ENCODE assay signal across 8 cellular contexts in the genomic region with DNA sequence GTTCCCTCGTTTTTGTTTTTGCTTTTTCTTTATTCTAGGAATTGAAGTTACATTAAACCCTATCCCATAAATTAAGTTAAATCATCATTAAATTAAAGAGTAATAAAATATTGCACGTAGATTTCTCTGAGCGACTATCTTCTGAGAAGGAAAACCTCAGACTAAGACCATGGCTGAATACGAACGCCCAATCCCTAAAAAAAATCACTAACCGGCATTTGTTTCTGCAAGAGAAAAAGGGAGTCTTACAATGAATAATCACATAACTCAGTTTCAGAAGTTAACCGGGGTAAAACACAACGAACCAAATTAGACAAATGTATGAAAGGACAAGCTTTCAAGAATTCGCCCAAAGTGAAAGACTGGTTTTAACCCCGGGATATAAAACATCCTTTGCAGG. TPM values are rescaled to one million over a fixed set of nuclear protein-coding genes. Genes with fewer than 3 reads are reported as not detected.
DNase-seq lines count a peak whose midpoint lies in the region; ATAC-seq and TF ChIP-seq lines count a peak whose summit lies in the region.

No MANE protein-coding gene starts in this region.

- intact Hi-C loops in ascending aorta (cut with DNase I) = loop anchor here (5.0 to 10.0 kb wide), 2 partner anchors 211 to 636 kb away; partner anchors contain the start of genes NSUN4 and TESK2

- H3K27ac ChIP-seq in ascending aorta (peak overlapping the region; percentile 90 to 97), mesenchymal stem cell (ENCODE audit: low read length, poor library complexity, severe bottlenecking) (no peak overlapping the region)

- no peak overlapping the region for H3K14ac ChIP-seq in mesenchymal stem cell (ENCODE audit: low read length in 2 of 2)

- H3K27me3 ChIP-seq in HAP-1 (ENCODE audit: low read depth) = no peaks in the 10 kb centered on the region
- H3K27me3 ChIP-seq in ascending aorta = no peaks in the 10 kb centered on the region
- peaks cover 0 to 4% of the 10 kb centered on the region in 2 experiments for H3K27me3 ChIP-seq in mesenchymal stem cell (ENCODE audit: control insufficient read depth in 1 of 2, insufficient read depth in 1 of 2, low read length in 2 of 2)

- no peak overlapping the region for H2BK120ac ChIP-seq in mesenchymal stem cell (ENCODE audit: low read depth, low read length)

- in situ Hi-C loops in HAP-1 (cut with MboI; ENCODE audit: low sequenced_read_pairs) = no loop called here

- H2BK15ac ChIP-seq in mesenchymal stem cell (ENCODE audit: low read depth, poor library complexity, severe bottlenecking) = no peak overlapping the region

- H3K4ac ChIP-seq in mesenchymal stem cell (ENCODE audit: low read depth in 1 of 2, low read length in 2 of 2) = no peak overlapping the region

- WGBS in mesenchymal stem cell = 2% methylated on average over 7 of the region's 10 CpGs

- H2AFZ ChIP-seq in mesenchymal stem cell (ENCODE audit: low read depth, low read length) = no peak overlapping the region

- H3K9me3 ChIP-seq in HAP-1 (no peaks in the 10 kb centered on the region), ascending aorta (no peaks in the 10 kb centered on the region), mesenchymal stem cell (ENCODE audit: control insufficient read depth, low read length) (no peaks in the 10 kb centered on the region)

- ATAC-seq in HG03520 (IDR thresholded peaks at IDR 0.05; ENCODE audit: unreplicated experiment) = no peak

- H3K4me2 ChIP-seq in mesenchymal stem cell (ENCODE audit: low read length, poor library complexity, severe bottlenecking) = peak overlapping the region; percentile 28

- peak overlapping the region; percentile 99 for H3K9ac ChIP-seq in mesenchymal stem cell (ENCODE audit: low read length)

- H3K23ac ChIP-seq in mesenchymal stem cell (ENCODE audit: low read length in 2 of 2) = no peak overlapping the region

- no peak overlapping the region for H2BK12ac ChIP-seq in mesenchymal stem cell (ENCODE audit: low read length in 2 of 2)

- no peak overlapping the region for H2AK5ac ChIP-seq in mesenchymal stem cell (ENCODE audit: low read length, severe bottlenecking)

- DNase-seq in AG10803 (ENCODE audit: low read depth) (no peak), HAP-1 (ENCODE audit: low spot score in 2 of 2) (peak in 1 of 2 experiments; percentile 51), ascending aorta (ENCODE audit: low spot score in 2 of 2) (no peak), mesenchymal stem cell (peak; percentile 38), NOMO-1 (lab: John Stamatoyannopoulos, UW; ENCODE audit: unreplicated experiment in 2 of 2) (no peak), NOMO-1 treated with dmso at 0.1 percent for 144 hours (lab: John Stamatoyannopoulos, UW; ENCODE audit: unreplicated experiment) (no peak), A172 (ENCODE audit: low spot score) (no peak)

- H3K4me1 ChIP-seq in HAP-1 (peaks cover 8% of the 10 kb centered on the region), ascending aorta (peaks cover 5 to 16% of the 10 kb centered on the region in 2 donors), mesenchymal stem cell (ENCODE audit: control insufficient read depth, insufficient read depth, low read depth, low read length) (peaks cover 9% of the 10 kb centered on the region)

- H3K4me3 ChIP-seq in AG10803 (ENCODE audit: low read length) (peak overlapping the region; percentile 76), HAP-1 (peak overlapping the region; percentile 65), ascending aorta (peak overlapping the region; percentile 71 to 83), mesenchymal stem cell (ENCODE audit: insufficient read depth in 1 of 2, low read depth in 1 of 2, low read length in 2 of 2) (peak overlapping the region in 1 of 2 experiments; percentile 92)

- no peak overlapping the region for H3K18ac ChIP-seq in mesenchymal stem cell (ENCODE audit: low read depth in 1 of 2, low read length in 2 of 2)

- TF ChIP-seq CTCF in AG10803 (conservative IDR thresholded peaks at IDR 0.05; ENCODE audit: low read length) (no peak), ascending aorta (IDR thresholded peaks at IDR 0.05) (no peak)

- H2BK5ac ChIP-seq in mesenchymal stem cell (ENCODE audit: low read depth, low read length, poor library complexity, severe bottlenecking) = no peak overlapping the region

- H3K79me1 ChIP-seq in mesenchymal stem cell (replicated peaks; ENCODE audit: low read length, poor library complexity, severe bottlenecking) = no peaks in the 10 kb centered on the region

- H4K8ac ChIP-seq in mesenchymal stem cell (ENCODE audit: low read length) = no peak overlapping the region

- H4K91ac ChIP-seq in mesenchymal stem cell (ENCODE audit: low read length) = no peak overlapping the region

- H3K36me3 ChIP-seq in HAP-1 (replicated peaks) = no peaks in the 10 kb centered on the region
- H3K36me3 ChIP-seq in ascending aorta = no peaks in the 10 kb centered on the region
- no peaks in the 10 kb centered on the region for H3K36me3 ChIP-seq in mesenchymal stem cell (ENCODE audit: control insufficient read depth in 1 of 2, insufficient read depth in 2 of 2, low read depth in 1 of 2, low read length in 2 of 2)

RNA-seq across cellular contexts. Expression of gene PIK3R3, which starts 1.3 kb away (rescaled TPM):
- 33.1 TPM for total RNA-seq in ascending aorta
- polyA plus RNA-seq in mesenchymal stem cell (2013, experiment 1 of 2) = 13.9 TPM
- 13.7 TPM for polyA plus RNA-seq in mesenchymal stem cell (2013, experiment 2 of 2)
- 9.2 and 11.2 TPM in 2 replicates for total RNA-seq in A172 (2014; rRNA removed; shearing (Covaris generic))

RNA-seq across cellular contexts. Expression of gene TSPAN1, which starts 43.8 kb away (rescaled TPM):
- 8.9 TPM for total RNA-seq in ascending aorta
- 0.12 TPM for polyA plus RNA-seq in mesenchymal stem cell (2013, experiment 1 of 2)
- polyA plus RNA-seq in mesenchymal stem cell (2013, experiment 2 of 2) = 0.23 TPM
- total RNA-seq in A172 (2014; rRNA removed; shearing (Covaris generic)) = 1.6 and 2.3 TPM in 2 replicates

RNA-seq across cellular contexts. Expression of gene P3R3URF, which starts 45.2 kb away (rescaled TPM):
- total RNA-seq in ascending aorta = not detected
- polyA plus RNA-seq in mesenchymal stem cell (2013, experiment 1 of 2) = not detected
- polyA plus RNA-seq in mesenchymal stem cell (2013, experiment 2 of 2) = not detected
- not detected in 2 replicates for total RNA-seq in A172 (2014; rRNA removed; shearing (Covaris generic))
